In the genomic region with DNA sequence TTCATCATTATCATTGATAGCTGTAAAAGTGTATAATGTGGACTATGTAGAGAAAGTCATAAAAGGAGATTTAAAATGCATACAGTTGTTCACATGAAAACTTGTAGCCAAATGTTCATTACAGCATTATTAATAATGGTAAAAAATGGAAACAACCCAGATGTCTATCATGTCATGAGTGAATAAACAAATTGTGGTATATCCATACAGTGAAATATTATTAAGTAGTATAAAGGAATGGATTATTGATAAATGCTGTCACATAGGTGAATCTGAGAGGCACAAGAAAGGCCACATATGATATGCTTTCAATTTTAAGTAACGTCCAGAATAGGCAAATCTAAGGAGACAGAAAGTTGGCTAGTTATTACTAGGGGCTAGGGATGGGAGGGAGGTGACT, we compare ENCODE assay signal across 19 cellular contexts. TPM values are rescaled to one million over a fixed set of nuclear protein-coding genes. Genes with fewer than 3 reads are reported as not detected.
DNase-seq lines count a peak whose midpoint lies in the region; ATAC-seq and TF ChIP-seq lines count a peak whose summit lies in the region.
"Had no signal": no experiment of that assay in that cellular context is flagged by ENCODE, and none has a peak within 500 bp of the region (broad histone marks: within the 10 kb centered on the region; RNA-seq: fewer than 3 reads in every experiment).

No MANE protein-coding gene starts in this region.

- H3K4me3 Mint-ChIP-seq in activated CD4-positive, alpha-beta T cell treated with anti-CD3 and anti-CD28 coated beads, Interleukin-2, amount 10 ng/mL, durations not matched to agents 24 days and 14 days = no peak overlapping the region
- no peak overlapping the region for H3K4me3 Mint-ChIP-seq in GM23338
- H3K4me3 Mint-ChIP-seq in T-helper 17 cell = no peak overlapping the region
- H3K4me3 Mint-ChIP-seq: CD4-positive, alpha-beta T cell; CD8-positive, alpha-beta T cell had no signal

- H3K27ac ChIP-seq in RWPE2 (ENCODE audit: poor library complexity, severe bottlenecking) (peak overlapping the region; percentile 34), epithelial cell of prostate (peak overlapping the region; percentile 36), neutrophil (peak overlapping the region; percentile 42), GM23338 (ENCODE audit: low read depth) (no peak overlapping the region), transverse colon (no peak overlapping the region)
- H3K27ac ChIP-seq: BLaER1 had no signal

- H3K4me3 ChIP-seq in RWPE2 (ENCODE audit: severe bottlenecking) (no peak overlapping the region), neutrophil (ENCODE audit: low read depth in 1 of 2, low read length in 1 of 2) (no peak overlapping the region), GM23338 (no peak overlapping the region), transverse colon (no peak overlapping the region)
- H3K4me3 ChIP-seq: BLaER1 had no signal

- no peaks in the 10 kb centered on the region for H3K9me2 ChIP-seq in GM23338 (ENCODE audit: insufficient read depth)

- H3K27me3 Mint-ChIP-seq in activated CD4-positive, alpha-beta T cell treated with anti-CD3 and anti-CD28 coated beads, Interleukin-2, amount 10 ng/mL, durations not matched to agents 24 days and 14 days = no peaks in the 10 kb centered on the region
- peaks cover 27% of the 10 kb centered on the region for H3K27me3 Mint-ChIP-seq in GM23338 (ENCODE audit: insufficient read depth, low read depth, poor library complexity)
- no peaks in the 10 kb centered on the region for H3K27me3 Mint-ChIP-seq in T-helper 17 cell
- H3K27me3 Mint-ChIP-seq: CD4-positive, alpha-beta T cell had no signal

- H3K27ac Mint-ChIP-seq in activated CD4-positive, alpha-beta T cell treated with anti-CD3 and anti-CD28 coated beads, Interleukin-2, amount 10 ng/mL, durations not matched to agents 24 days and 14 days = no peak overlapping the region
- H3K27ac Mint-ChIP-seq in GM23338 (no peak overlapping the region), T-helper 17 cell (no peak overlapping the region)
- H3K27ac Mint-ChIP-seq: CD4-positive, alpha-beta T cell; CD8-positive, alpha-beta T cell had no signal

- no peaks in the 10 kb centered on the region for H3K9me3 Mint-ChIP-seq in activated CD4-positive, alpha-beta T cell treated with anti-CD3 and anti-CD28 coated beads, Interleukin-2, amount 10 ng/mL, durations not matched to agents 24 days and 14 days
- H3K9me3 Mint-ChIP-seq in GM23338 = no peaks in the 10 kb centered on the region
- H3K9me3 Mint-ChIP-seq: CD4-positive, alpha-beta T cell; CD8-positive, alpha-beta T cell had no signal

- intact Hi-C loops in activated CD4-positive, alpha-beta T cell treated with anti-CD3 and anti-CD28 coated beads, Interleukin-2, amount 10 ng/mL, durations not matched to agents 24 days and 14 days (cut with micrococcal nuclease) = no loop called here
- intact Hi-C loops in transverse colon (cut with DNase I; ENCODE audit: low total_unique reads) = no loop called here

- WGBS in transverse colon (ENCODE audit: low coverage in 1 of 2), 2 donors = 93 to 94% methylated on average over 1 of the region's 1 CpG

- no peaks in the 10 kb centered on the region; the same call in none of the 2 replicates for H4K20me1 ChIP-seq in GM23338 (replicated peaks; ENCODE audit: insufficient read depth)

- TF ChIP-seq EP300 in transverse colon (IDR thresholded peaks at IDR 0.05; ENCODE audit: low read depth) = no peak

- TF ChIP-seq CTCF in RWPE2 (IDR thresholded peaks at IDR 0.05; ENCODE audit: poor library complexity, severe bottlenecking) = no peak
- no peak for TF ChIP-seq CTCF in neutrophil (IDR thresholded peaks at IDR 0.05)
- TF ChIP-seq CTCF in GM23338 (conservative IDR thresholded peaks at IDR 0.05; ENCODE audit: low read depth in 2 of 2) = no peak
- no peak for TF ChIP-seq CTCF in transverse colon (IDR thresholded peaks at IDR 0.05)

- H3F3A ChIP-seq in GM23338 (replicated peaks; ENCODE audit: low read depth) = no peaks in the 10 kb centered on the region

- no peak overlapping the region for H3K4me2 ChIP-seq in GM23338
- H3K4me2 ChIP-seq: BLaER1 had no signal

- H3K4me1 Mint-ChIP-seq in activated CD4-positive, alpha-beta T cell treated with anti-CD3 and anti-CD28 coated beads, Interleukin-2, amount 10 ng/mL, durations not matched to agents 24 days and 14 days = peaks cover 25% of the 10 kb centered on the region
- H3K4me1 Mint-ChIP-seq in GM23338 (peaks cover 8% of the 10 kb centered on the region; the same call in 2 of the 3 replicates), T-helper 17 cell (peaks cover 32% of the 10 kb centered on the region)

- H3K9me3 ChIP-seq in RWPE2 (ENCODE audit: severe bottlenecking) (peaks cover 3% of the 10 kb centered on the region), neutrophil (no peaks in the 10 kb centered on the region), T-helper 17 cell (ENCODE audit: control insufficient read depth, low read length, poor library complexity, severe bottlenecking) (no peaks in the 10 kb centered on the region), transverse colon (no peaks in the 10 kb centered on the region)
- H3K9me3 ChIP-seq: BE2C, Caco-2 had no signal

- no peak overlapping the region for H2AFZ ChIP-seq in GM23338

- H3K36me3 ChIP-seq in RWPE2 (ENCODE audit: low read depth) (no peaks in the 10 kb centered on the region), neutrophil (no peaks in the 10 kb centered on the region), GM23338 (ENCODE audit: insufficient read depth) (no peaks in the 10 kb centered on the region), transverse colon (no peaks in the 10 kb centered on the region)
- H3K36me3 ChIP-seq: BE2C had no signal

- H3K4me1 ChIP-seq in RWPE2 (ENCODE audit: insufficient read depth, poor library complexity, severe bottlenecking) (peaks cover 29% of the 10 kb centered on the region), neutrophil (ENCODE audit: control insufficient read depth in 1 of 2, insufficient read depth in 1 of 2, low read depth in 1 of 2, low read length in 1 of 2) (peaks cover 54 to 80% of the 10 kb centered on the region in 2 experiments), GM23338 (ENCODE audit: insufficient read depth) (peaks cover 4% of the 10 kb centered on the region; the same call in 1 of the 2 replicates), transverse colon (peaks cover 0 to 40% (median 16%) of the 10 kb centered on the region in 4 donors)
- H3K4me1 ChIP-seq: BE2C, Caco-2 had no signal

- in situ Hi-C loops in transverse colon (cut with MboI; ENCODE audit: low pct_ligation_motif_present in 1 of 4, low pct_unique_long_range_greater_than_20kb in 1 of 4, low sequenced_read_pairs in 3 of 4) = no loop called here

- ATAC-seq in RWPE2 (ENCODE audit: low read depth) = no peak
- ATAC-seq in GM23338 = no peak
- ATAC-seq in T-helper 17 cell = no peak
- ATAC-seq: CD8-positive, alpha-beta T cell had no signal

- H3K36me3 Mint-ChIP-seq in activated CD4-positive, alpha-beta T cell treated with anti-CD3 and anti-CD28 coated beads, Interleukin-2, amount 10 ng/mL, durations not matched to agents 24 days and 14 days (ENCODE audit: low read depth) = peaks cover 23% of the 10 kb centered on the region
- H3K36me3 Mint-ChIP-seq in GM23338 (ENCODE audit: low read depth) = no peaks in the 10 kb centered on the region
- no peaks in the 10 kb centered on the region for H3K36me3 Mint-ChIP-seq in T-helper 17 cell (ENCODE audit: low read depth)

- H3K79me2 ChIP-seq in GM23338 (replicated peaks; ENCODE audit: insufficient read depth) = no peaks in the 10 kb centered on the region; the same call in 1 of the 2 replicates

- TF ChIP-seq POLR2A in transverse colon (IDR thresholded peaks at IDR 0.05) = no peak

- DNase-seq in activated CD4-positive, alpha-beta T cell treated with anti-CD3 and anti-CD28 coated beads, Interleukin-2, amount 10 ng/mL, durations not matched to agents 24 days and 14 days = peak; percentile 1
- no peak for DNase-seq in activated CD4-positive, alpha-beta T cell treated with anti-CD3 and anti-CD28 coated beads, Interleukin-2, amount 50 U/mL, for 48 hours
- DNase-seq in RWPE2 (ENCODE audit: low spot score) (no peak), epithelial cell of prostate (ENCODE audit: low read depth, low spot score) (no peak), GM23338 (ENCODE audit: low spot score) (no peak), T-helper 17 cell (no peak), transverse colon (no peak)
- DNase-seq: 8988T; ACHN; BE2C; C1 segment of cervical spinal cord; Caco-2; Calu3; CD4-positive, alpha-beta T cell; CD8-positive, alpha-beta T cell; DMS79 treated with DMSO at 0.1 percent for 48 hours; GF-D8 had no signal

- H3K27me3 ChIP-seq in RWPE2 (ENCODE audit: insufficient read depth, poor library complexity, severe bottlenecking) (no peaks in the 10 kb centered on the region), neutrophil (no peaks in the 10 kb centered on the region), GM23338 (ENCODE audit: insufficient read depth) (peaks cover 63% of the 10 kb centered on the region), transverse colon (no peaks in the 10 kb centered on the region)
- H3K27me3 ChIP-seq: BE2C, BLaER1 had no signal

TF ChIP-seq in GM23338, 12 proteins besides CTCF, POLR2A, EP300 and RAD21 (continues in another document):
- TF ChIP-seq JUNB (IDR thresholded peaks at IDR 0.05; ENCODE audit: unreplicated experiment) = no peak
- TF ChIP-seq, protein P1, sequence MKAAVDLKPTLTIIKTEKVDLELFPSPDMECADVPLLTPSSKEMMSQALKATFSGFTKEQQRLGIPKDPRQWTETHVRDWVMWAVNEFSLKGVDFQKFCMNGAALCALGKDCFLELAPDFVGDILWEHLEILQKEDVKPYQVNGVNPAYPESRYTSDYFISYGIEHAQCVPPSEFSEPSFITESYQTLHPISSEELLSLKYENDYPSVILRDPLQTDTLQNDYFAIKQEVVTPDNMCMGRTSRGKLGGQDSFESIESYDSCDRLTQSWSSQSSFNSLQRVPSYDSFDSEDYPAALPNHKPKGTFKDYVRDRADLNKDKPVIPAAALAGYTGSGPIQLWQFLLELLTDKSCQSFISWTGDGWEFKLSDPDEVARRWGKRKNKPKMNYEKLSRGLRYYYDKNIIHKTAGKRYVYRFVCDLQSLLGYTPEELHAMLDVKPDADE (IDR thresholded peaks at IDR 0.05) = no peak

RNA-seq across cellular contexts. Expression of gene TET2, which starts 7.1 kb away (rescaled TPM):
- 26.1 and 28.9 TPM in 2 replicates for total RNA-seq in activated CD4-positive, alpha-beta T cell treated with anti-CD3 and anti-CD28 coated beads, Interleukin-2, amount 10 ng/mL, durations not matched to agents 24 days and 14 days
- 1.8 and 2.2 TPM in 2 replicates for total RNA-seq in GM23338 (2014; rRNA removed; shearing (Covaris generic))
- 0.97 and 1.2 TPM in 2 replicates for polyA plus RNA-seq in GM23338 (2016; fragmentation: Nextera tagmentation; extraction: Ambion mirVana)
- total RNA-seq in T-helper 17 cell = 10 to 100 TPM; 41.1 to 53.2 TPM
- total RNA-seq in transverse colon = 10 to 100 TPM; 23.9 to 33.6 (median 29.5) TPM

Comparison
In these comparisons a context has a peak if more than half of its experiments do, and no peak if none do; other contexts are left out.
1. H3K27ac ChIP-seq: peak in RWPE2 (single experiment), epithelial cell of prostate (single experiment) and neutrophil (single experiment); none in GM23338 (single experiment) and transverse colon (0 of 4).